In genomic region chr6:56539503-56540105, GRCh38 we compare ENCODE assay signal across 9 cellular contexts.
DNase-seq lines count a peak whose midpoint lies in the region; ATAC-seq and TF ChIP-seq lines count a peak whose summit lies in the region.
"Had no signal": no experiment of that assay in that cellular context is flagged by ENCODE, and none has a peak within 500 bp of the region (broad histone marks: within the 10 kb centered on the region; RNA-seq: fewer than 3 reads in every experiment).

No MANE protein-coding gene starts in this region.

- H3K27ac ChIP-seq in right atrium auricular region (peak overlapping the region; percentile 88 to 92), dorsolateral prefrontal cortex (peak overlapping the region in 46 of 59 donors; percentile 6 to 94 (median 85)), neural progenitor cell (no peak overlapping the region), aorta (ENCODE audit: low read depth in 1 of 2, low read length in 2 of 2) (peak overlapping the region in 1 of 2 donors; percentile 57), PC-9 (no peak overlapping the region)

- POLR2A ChIA-PET in PC-9 (lab: Charles Lee; ENCODE audit: unreplicated experiment) = no interaction called here

- H3K9me3 ChIP-seq in right atrium auricular region (no peaks in the 10 kb centered on the region), neural progenitor cell (ENCODE audit: low read depth) (no peaks in the 10 kb centered on the region), aorta (ENCODE audit: control insufficient read depth, low read length) (no peaks in the 10 kb centered on the region), PC-9 (ENCODE audit: insufficient read depth, low read depth) (no peaks in the 10 kb centered on the region)

- H3K36me3 ChIP-seq in right atrium auricular region (peaks cover 19% of the 10 kb centered on the region), neural progenitor cell (no peaks in the 10 kb centered on the region), aorta (ENCODE audit: control insufficient read depth in 1 of 2, insufficient read depth in 2 of 2, low read length in 1 of 2) (peaks cover 0 to 6% of the 10 kb centered on the region in 2 donors), PC-9 (ENCODE audit: low read depth) (0 out of 2 replicates have a peak, but pooled peaks cover 11% of the 10 kb centered on the region)

- no peak overlapping the region for H3K9ac ChIP-seq in neural progenitor cell

- no peak for ATAC-seq in Right ventricle myocardium superior (ENCODE audit: poor library complexity)
- ATAC-seq in aorta (ENCODE audit: low FRiP score) = no peak

- BruUV-seq in PC-9 (replicated peaks; lab: Mats Ljungman, UMichigan) = no TSS peak

- H3K27me3 Mint-ChIP-seq in neural progenitor cell (ENCODE audit: insufficient read depth, low read depth) = no peaks in the 10 kb centered on the region

- no peak overlapping the region for H3K4me2 ChIP-seq in neural progenitor cell
- H3K4me2 ChIP-seq in PC-9 = no peak overlapping the region

- H3K4me1 ChIP-seq in right atrium auricular region (peaks cover 0 to 44% of the 10 kb centered on the region in 2 donors), neural progenitor cell (peaks cover 40% of the 10 kb centered on the region), aorta (ENCODE audit: control insufficient read depth in 1 of 2, insufficient read depth in 2 of 2, low read length in 2 of 2) (peaks cover 0 to 6% of the 10 kb centered on the region in 2 donors), PC-9 (replicated peaks; ENCODE audit: insufficient read depth) (peaks cover 26% of the 10 kb centered on the region)

- peak overlapping the region; percentile 73 for H3K4me3 Mint-ChIP-seq in neural progenitor cell

- H3F3A ChIP-seq in neural progenitor cell (ENCODE audit: low read depth) = peaks cover 33% of the 10 kb centered on the region
- H3F3A ChIP-seq in PC-9 (ENCODE audit: insufficient read depth, low read depth) = peaks cover 38% of the 10 kb centered on the region

- H4K20me1 ChIP-seq in neural progenitor cell (ENCODE audit: low read depth) = peaks cover 40% of the 10 kb centered on the region
- peaks cover 4% of the 10 kb centered on the region; the same call in 1 of the 2 replicates for H4K20me1 ChIP-seq in PC-9 (ENCODE audit: insufficient read depth)

- DNase-seq in right atrium auricular region (ENCODE audit: low spot score) = no peak
- no peak for DNase-seq in Right ventricle myocardium superior
- no peak for DNase-seq in dorsolateral prefrontal cortex
- DNase-seq in neural progenitor cell (ENCODE audit: low spot score) = no peak
- DNase-seq in aorta = no peak
- DNase-seq in NCI-H2081 treated with DMSO at 0.1 percent for 48 hours (lab: John Stamatoyannopoulos, UW) = no peak
- no peak for DNase-seq in PC-9
- DNase-seq in activated CD4-positive, alpha-beta T cell treated with anti-CD3 and anti-CD28 coated beads for 4 hours = no peak
- DNase-seq: NCI-H1105 had no signal

- intact Hi-C loops in Right ventricle myocardium superior (cut with DNase I) = loop anchor here (10.0 kb wide), 1 partner anchor 45 kb away; no protein-coding TSS in a partner anchor
- intact Hi-C loops in dorsolateral prefrontal cortex (cut with DNase I) = loop anchor here in 1 of 2 donors (5.0 kb wide), 1 partner anchor 32 kb away; no protein-coding TSS in a partner anchor
- intact Hi-C loops in aorta (cut with DNase I) = loop anchor here (5.0 kb wide), 3 partner anchors 42 to 167 kb away; no protein-coding TSS in a partner anchor
- intact Hi-C loops in PC-9 (cut with micrococcal nuclease; ENCODE audit: unreplicated experiment) = no loop called here

- H3K27ac Mint-ChIP-seq in neural progenitor cell = peak overlapping the region; percentile 14

- H3K27me3 ChIP-seq in right atrium auricular region = no peaks in the 10 kb centered on the region
- no peaks in the 10 kb centered on the region for H3K27me3 ChIP-seq in dorsolateral prefrontal cortex
- no peaks in the 10 kb centered on the region for H3K27me3 ChIP-seq in neural progenitor cell
- no peaks in the 10 kb centered on the region for H3K27me3 ChIP-seq in aorta (ENCODE audit: control insufficient read depth in 1 of 2, insufficient read depth in 2 of 2, low read length in 1 of 2)
- no peaks in the 10 kb centered on the region for H3K27me3 ChIP-seq in PC-9 (ENCODE audit: insufficient read depth, low read depth)

- peaks cover 15% of the 10 kb centered on the region for H3K36me3 Mint-ChIP-seq in neural progenitor cell

- no peak overlapping the region for H2AFZ ChIP-seq in neural progenitor cell (replicated peaks)
- H2AFZ ChIP-seq in PC-9 = no peak overlapping the region

- H3K4me1 Mint-ChIP-seq in neural progenitor cell = peaks cover 16% of the 10 kb centered on the region

- CTCF ChIA-PET in PC-9 (lab: Charles Lee) = no interaction called here

- no peaks in the 10 kb centered on the region for H3K9me3 Mint-ChIP-seq in neural progenitor cell

- no peak for TF ChIP-seq CTCF in right atrium auricular region (IDR thresholded peaks at IDR 0.05)
- no peak for TF ChIP-seq CTCF in dorsolateral prefrontal cortex (IDR thresholded peaks at IDR 0.05 in 54 of 56, conservative IDR thresholded peaks at IDR 0.05 in 2 of 56; ENCODE audit: low read depth in 1 of 56, partially characterized antibody in 56 of 56)
- no peak for TF ChIP-seq CTCF in neural progenitor cell (IDR thresholded peaks at IDR 0.05)
- no peak for TF ChIP-seq CTCF in PC-9 (conservative IDR thresholded peaks at IDR 0.05)

- H3K79me2 ChIP-seq in neural progenitor cell (ENCODE audit: low read depth) (peaks cover 44% of the 10 kb centered on the region), PC-9 (ENCODE audit: low read depth) (peaks cover 45% of the 10 kb centered on the region)

- H3K4me3 ChIP-seq in right atrium auricular region = peak overlapping the region; percentile 5 to 51
- H3K4me3 ChIP-seq in dorsolateral prefrontal cortex = peak overlapping the region in 31 of 59 donors; percentile 1 to 80 (median 63)
- H3K4me3 ChIP-seq in neural progenitor cell = no peak overlapping the region
- peak overlapping the region; percentile 83 to 85 for H3K4me3 ChIP-seq in aorta (ENCODE audit: low read length in 2 of 2)
- H3K4me3 ChIP-seq in PC-9 = no peak overlapping the region

- H3K9me2 ChIP-seq in PC-9 (ENCODE audit: insufficient read depth) = no peaks in the 10 kb centered on the region

Comparison
In these comparisons a context has a peak if more than half of its experiments do, and no peak if none do; other contexts are left out.
1. H3K27ac ChIP-seq: peak in right atrium auricular region (2 of 2) and dorsolateral prefrontal cortex (46 of 59); none in neural progenitor cell (single experiment) and PC-9 (single experiment).
2. H3K4me3 ChIP-seq: peak in right atrium auricular region (2 of 2), dorsolateral prefrontal cortex (31 of 59) and aorta (2 of 2); none in neural progenitor cell (single experiment) and PC-9 (single experiment).